Comparison of ENCODE assay signal across 22 cellular contexts in the genomic region with DNA sequence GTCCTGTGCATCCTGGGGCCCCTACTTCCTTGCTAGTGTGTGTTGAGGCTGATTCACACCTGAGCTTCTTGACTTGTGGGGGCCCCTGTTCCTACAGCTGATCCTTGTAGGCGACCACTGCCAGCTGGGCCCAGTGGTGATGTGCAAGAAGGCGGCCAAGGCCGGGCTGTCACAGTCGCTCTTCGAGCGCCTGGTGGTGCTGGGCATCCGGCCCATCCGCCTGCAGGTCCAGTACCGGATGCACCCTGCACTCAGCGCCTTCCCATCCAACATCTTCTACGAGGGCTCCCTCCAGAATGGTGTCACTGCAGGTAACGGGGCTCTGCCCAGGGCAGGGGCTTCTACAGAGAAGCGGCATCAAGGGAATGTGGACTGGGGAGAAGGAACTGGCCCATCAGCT. TPM values are rescaled to one million over a fixed set of nuclear protein-coding genes. Genes with fewer than 3 reads are reported as not detected.
DNase-seq lines count a peak whose midpoint lies in the region; ATAC-seq and TF ChIP-seq lines count a peak whose summit lies in the region.
"Had no signal": no experiment of that assay in that cellular context is flagged by ENCODE, and none has a peak within 500 bp of the region (broad histone marks: within the 10 kb centered on the region; RNA-seq: fewer than 3 reads in every experiment).

No MANE protein-coding gene starts in this region.

- H3K4me3 ChIP-seq in RWPE2 (ENCODE audit: severe bottlenecking), result no peak overlapping the region
- H3K4me3 ChIP-seq in dorsolateral prefrontal cortex, result no peak overlapping the region
- H3K4me3 ChIP-seq in spleen, result no peak overlapping the region
- H3K4me3 ChIP-seq: A549; BLaER1 treated with 17β-estradiol and CSF1 and Interleukin-3, amounts not matched to agents 10 nM and 100 nM; HAP-1 had no signal

- DNase-seq in RWPE2 (ENCODE audit: low spot score) (peak; percentile 49), dorsolateral prefrontal cortex (no peak), spleen (peak; percentile 66), hepatic stellate cell (ENCODE audit: low spot score) (no peak)
- no peak for DNase-seq in activated naive CD4-positive, alpha-beta T cell treated with Interleukin-2 at 50 U/mL for 16 hours
- no peak for DNase-seq in activated T-helper 1 cell treated with anti-CD3 and anti-CD28 coated beads, Interleukin-12 subunit alpha, Interleukin-12 subunit beta, Interleukin-2, Interleukin-4 antibody, amounts not matched to agents 30 ng/mL and 10 ng/mL and 1 ng/mL, durations not matched to agents 14 hours and 24 hours and 36 hours (ENCODE audit: low spot score)
- DNase-seq: 8988T; ACHN; BE2C; Calu3; CD4-positive, alpha-beta T cell; CD8-positive, alpha-beta memory T cell; COR-L47; DMS53; DMS79 treated with DMSO at 0.1 percent for 48 hours; GOT3; HFFc6 had no signal

- H3K27ac ChIP-seq in RWPE2 (ENCODE audit: poor library complexity, severe bottlenecking) (no peak overlapping the region), dorsolateral prefrontal cortex (peak overlapping the region in 30 of 59 donors; percentile 2 to 98 (median 84)), spleen (no peak overlapping the region)
- H3K27ac ChIP-seq: A549; BLaER1 treated with 17β-estradiol and CSF1 and Interleukin-3, amounts not matched to agents 10 nM and 100 nM had no signal

- H3K27me3 ChIP-seq in RWPE2 (ENCODE audit: insufficient read depth, poor library complexity, severe bottlenecking), result no peaks in the 10 kb centered on the region
- no peaks in the 10 kb centered on the region for H3K27me3 ChIP-seq in dorsolateral prefrontal cortex
- H3K27me3 ChIP-seq in spleen (replicated peaks in 1 of 7), result no peaks in the 10 kb centered on the region
- H3K27me3 ChIP-seq: BE2C; BLaER1 treated with 17β-estradiol and CSF1 and Interleukin-3, amounts not matched to agents 10 nM and 100 nM had no signal

- TF ChIP-seq CTCF in RWPE2 (IDR thresholded peaks at IDR 0.05; ENCODE audit: poor library complexity, severe bottlenecking) (no peak), dorsolateral prefrontal cortex (IDR thresholded peaks at IDR 0.05 in 54 of 56, conservative IDR thresholded peaks at IDR 0.05 in 2 of 56; ENCODE audit: low read depth in 1 of 56, partially characterized antibody in 56 of 56) (no peak), spleen (IDR thresholded peaks at IDR 0.05 in 8 of 11, conservative IDR thresholded peaks at IDR 0.05 in 3 of 11) (no peak)

- 91 to 98% (median 94%) methylated on average over 6 to 13 of the region's 13 CpGs for WGBS in spleen, 5 donors

- intact Hi-C loops in dorsolateral prefrontal cortex (cut with DNase I) (no loop called here), spleen (cut with DNase I; ENCODE audit: low total_unique reads) (no loop called here)
- intact Hi-C loops in activated T-helper 1 cell treated with anti-CD3 and anti-CD28 coated beads, Interleukin-12 subunit alpha, Interleukin-12 subunit beta, Interleukin-2, Interleukin-4 antibody, amounts not matched to agents 30 ng/mL and 10 ng/mL and 1 ng/mL, durations not matched to agents 14 hours and 24 hours and 36 hours (cut with micrococcal nuclease), result no loop called here

- H3K9me3 Mint-ChIP-seq in activated T-helper 1 cell treated with anti-CD3 and anti-CD28 coated beads, Interleukin-12 subunit alpha, Interleukin-12 subunit beta, Interleukin-2, Interleukin-4 antibody, amounts not matched to agents 30 ng/mL and 10 ng/mL and 1 ng/mL, durations not matched to agents 14 hours and 24 hours and 36 hours, result no peaks in the 10 kb centered on the region
- H3K9me3 Mint-ChIP-seq: CD14-positive monocyte; CD4-positive, alpha-beta T cell; CD8-positive, alpha-beta memory T cell; HFFc6 had no signal

- no peaks in the 10 kb centered on the region for H3K27me3 Mint-ChIP-seq in activated T-helper 1 cell treated with anti-CD3 and anti-CD28 coated beads, Interleukin-12 subunit alpha, Interleukin-12 subunit beta, Interleukin-2, Interleukin-4 antibody, amounts not matched to agents 30 ng/mL and 10 ng/mL and 1 ng/mL, durations not matched to agents 14 hours and 24 hours and 36 hours (ENCODE audit: insufficient read depth)
- H3K27me3 Mint-ChIP-seq: CD4-positive, alpha-beta T cell; CD8-positive, alpha-beta memory T cell had no signal

- peaks cover 97% of the 10 kb centered on the region for H3K36me3 ChIP-seq in RWPE2 (ENCODE audit: low read depth)
- H3K36me3 ChIP-seq in spleen, result peaks cover 12 to 100% (median 100%) of the 10 kb centered on the region in 6 donors

- H3K9me3 ChIP-seq in RWPE2 (ENCODE audit: severe bottlenecking), result no peaks in the 10 kb centered on the region
- H3K9me3 ChIP-seq in spleen, result no peaks in the 10 kb centered on the region
- H3K9me3 ChIP-seq: A549; BE2C; BLaER1 treated with 17β-estradiol and CSF1 and Interleukin-3, amounts not matched to agents 10 nM and 100 nM; HAP-1 had no signal

- H3K4me1 Mint-ChIP-seq in activated T-helper 1 cell treated with anti-CD3 and anti-CD28 coated beads, Interleukin-12 subunit alpha, Interleukin-12 subunit beta, Interleukin-2, Interleukin-4 antibody, amounts not matched to agents 30 ng/mL and 10 ng/mL and 1 ng/mL, durations not matched to agents 14 hours and 24 hours and 36 hours (ENCODE audit: low read depth), result no peaks in the 10 kb centered on the region

- no peak overlapping the region for H3K27ac Mint-ChIP-seq in activated T-helper 1 cell treated with anti-CD3 and anti-CD28 coated beads, Interleukin-12 subunit alpha, Interleukin-12 subunit beta, Interleukin-2, Interleukin-4 antibody, amounts not matched to agents 30 ng/mL and 10 ng/mL and 1 ng/mL, durations not matched to agents 14 hours and 24 hours and 36 hours
- H3K27ac Mint-ChIP-seq: CD4-positive, alpha-beta T cell; HFFc6 had no signal

- H3K4me1 ChIP-seq in RWPE2 (ENCODE audit: insufficient read depth, poor library complexity, severe bottlenecking) (peaks cover under 1% of the 10 kb centered on the region), spleen (peaks cover 0 to 39% (median 22%) of the 10 kb centered on the region in 6 donors)
- H3K4me1 ChIP-seq: A549, BE2C, HAP-1 had no signal

- ATAC-seq in RWPE2 (ENCODE audit: low read depth), result no peak

- peaks cover 40% of the 10 kb centered on the region for H3K36me3 Mint-ChIP-seq in activated T-helper 1 cell treated with anti-CD3 and anti-CD28 coated beads, Interleukin-12 subunit alpha, Interleukin-12 subunit beta, Interleukin-2, Interleukin-4 antibody, amounts not matched to agents 30 ng/mL and 10 ng/mL and 1 ng/mL, durations not matched to agents 14 hours and 24 hours and 36 hours (ENCODE audit: low read depth)

- H3K4me3 Mint-ChIP-seq in activated T-helper 1 cell treated with anti-CD3 and anti-CD28 coated beads, Interleukin-12 subunit alpha, Interleukin-12 subunit beta, Interleukin-2, Interleukin-4 antibody, amounts not matched to agents 30 ng/mL and 10 ng/mL and 1 ng/mL, durations not matched to agents 14 hours and 24 hours and 36 hours, result no peak overlapping the region
- H3K4me3 Mint-ChIP-seq: CD14-positive monocyte; CD4-positive, alpha-beta T cell; CD8-positive, alpha-beta memory T cell; HFFc6 had no signal

- TF ChIP-seq POLR2A in spleen (IDR thresholded peaks at IDR 0.05), result no peak

RNA-seq across cellular contexts. Expression of a gene that starts 25.5 kb away (rescaled TPM):
- total RNA-seq in dorsolateral prefrontal cortex (100 to 1,000 TPM in 4 of 120 experiments, 10 to 100 TPM in 116; 53.7 to 101 (median 75.4) TPM), spleen (100 to 1,000 TPM in 1 of 7 donors, 10 to 100 TPM in 6; 81.3 to 161 (median 87.7) TPM)
- polyA plus RNA-seq in spleen, result 10 to 100 TPM; 31.2 to 63.5 (median 34.8) TPM
- total RNA-seq in activated T-helper 1 cell treated with anti-CD3 and anti-CD28 coated beads, Interleukin-12 subunit alpha, Interleukin-12 subunit beta, Interleukin-2, Interleukin-4 antibody, amounts not matched to agents 30 ng/mL and 10 ng/mL and 1 ng/mL, durations not matched to agents 14 hours and 24 hours and 36 hours, result 102 and 113 TPM in 2 replicates

RNA-seq across cellular contexts. Expression of a gene that starts 38.7 kb away (rescaled TPM):
- total RNA-seq in dorsolateral prefrontal cortex, result 100 to 1,000 TPM in 106 of 120 experiments, 10 to 100 TPM in 14; 81.6 to 211 (median 120) TPM
- total RNA-seq in spleen, result under 1 TPM in 4 of 7 donors, not detected in 3; 0.16 to 0.50 (median 0.40) TPM
- under 1 TPM in 2 of 3 donors, not detected in 1; 0.06 to 0.45 TPM for polyA plus RNA-seq in spleen
- total RNA-seq in activated T-helper 1 cell treated with anti-CD3 and anti-CD28 coated beads, Interleukin-12 subunit alpha, Interleukin-12 subunit beta, Interleukin-2, Interleukin-4 antibody, amounts not matched to agents 30 ng/mL and 10 ng/mL and 1 ng/mL, durations not matched to agents 14 hours and 24 hours and 36 hours, result not detected in 2 replicates
- total RNA-seq: CD4-positive, alpha-beta T cell; CD8-positive, alpha-beta memory T cell; Daoy had no signal
- polyA plus RNA-seq: CD14-positive monocyte; CD8-positive, alpha-beta memory T cell had no signal

Comparison
In these comparisons a context has a peak if more than half of its experiments do, and no peak if none do; other contexts are left out.
1. DNase-seq: peak in RWPE2 (single experiment) and spleen (single experiment); none in dorsolateral prefrontal cortex (0 of 10), hepatic stellate cell (single experiment), activated naive CD4-positive, alpha-beta T cell treated with Interleukin-2 at 50 U/mL for 16 hours (single experiment) and activated T-helper 1 cell treated with anti-CD3 and anti-CD28 coated beads, Interleukin-12 subunit alpha, Interleukin-12 subunit beta, Interleukin-2, Interleukin-4 antibody, amounts not matched to agents 30 ng/mL and 10 ng/mL and 1 ng/mL, durations not matched to agents 14 hours and 24 hours and 36 hours (single experiment).
2. H3K27ac ChIP-seq: peak in dorsolateral prefrontal cortex (30 of 59); none in RWPE2 (single experiment) and spleen (0 of 8).
3. RNA of a gene that starts 38.7 kb away (total RNA-seq): 81.6 to 211 TPM in dorsolateral prefrontal cortex; 0.16 to 0.50 TPM in spleen and not detected in activated T-helper 1 cell treated with anti-CD3 and anti-CD28 coated beads, Interleukin-12 subunit alpha, Interleukin-12 subunit beta, Interleukin-2, Interleukin-4 antibody, amounts not matched to agents 30 ng/mL and 10 ng/mL and 1 ng/mL, durations not matched to agents 14 hours and 24 hours and 36 hours; every median in the first group is over 10 times any median in the second.